8 cellular contexts compared by ENCODE assay signal in genomic region chr3:48429416-48430358, GRCh38. TPM values are rescaled to one million over a fixed set of nuclear protein-coding genes. Genes with fewer than 3 reads are reported as not detected.
A peak's percentile ranks its signal among the peaks of the same experiment; 100 is the strongest.
DNase-seq lines count a peak whose midpoint lies in the region; ATAC-seq and TF ChIP-seq lines count a peak whose summit lies in the region.

TSS of gene PLXNB1 (minus strand) at chr3:48430086. CDS start at chr3:48424611, 5,475 bp downstream.

- H3K27me3 Mint-ChIP-seq in activated naive CD8-positive, alpha-beta T cell treated with anti-CD3 and anti-CD28 coated beads for 36 hours: peaks cover 7% of the 10 kb centered on the region

- H3K4me3 ChIP-seq in SJSA1 (peak within 1 kb of the TSS; percentile 79), thyroid gland (replicated peaks in 1 of 3) (peak within 1 kb of the TSS; percentile 60 to 95 (median 68))

- DNase-seq in ELF-1 (ENCODE audit: low read depth, low spot score): peak; percentile 79
- peak; percentile 95 for DNase-seq in HuH-7.5 (ENCODE audit: low spot score)
- DNase-seq in SJSA1 (ENCODE audit: low read depth in 1 of 2, low spot score in 2 of 2): peak in 1 of 2 experiments; percentile 24
- DNase-seq in activated naive CD8-positive, alpha-beta T cell treated with anti-CD3 and anti-CD28 coated beads for 36 hours: peak; percentile 71
- DNase-seq in head of caudate nucleus: peak in 37 of 42 donors; percentile 31 to 92 (median 84)
- peak in 50 of 56 donors; percentile 32 to 90 (median 73) for DNase-seq in nucleus accumbens (lab: John Stamatoyannopoulos, UW)
- peak; percentile 94 to 96 for DNase-seq in thyroid gland

- H3K9me3 Mint-ChIP-seq in activated naive CD8-positive, alpha-beta T cell treated with anti-CD3 and anti-CD28 coated beads for 36 hours: no peaks in the 10 kb centered on the region

- TF ChIP-seq POLR2A in thyroid gland (IDR thresholded peaks at IDR 0.05): peak; percentile 15 to 82

- H3K27ac ChIP-seq in SJSA1: no peak within 1 kb of the TSS
- H3K27ac ChIP-seq in thyroid gland: peak within 1 kb of the TSS; percentile 94 to 96 (median 95)

- intact Hi-C loops in head of caudate nucleus (cut with DNase I): no loop called here
- intact Hi-C loops in thyroid gland (cut with DNase I): loop anchor here (10.0 kb wide), 1 partner anchor 155 kb away; no protein-coding TSS in a partner anchor

- ATAC-seq in GM19395 (IDR thresholded peaks at IDR 0.05; ENCODE audit: unreplicated experiment): no peak

- H3K4me1 Mint-ChIP-seq in activated naive CD8-positive, alpha-beta T cell treated with anti-CD3 and anti-CD28 coated beads for 36 hours: peaks cover 9% of the 10 kb centered on the region

- H3K27me3 ChIP-seq in SJSA1 (replicated peaks) (0 out of 2 replicates have a peak, but pooled peaks cover 2% of the 10 kb centered on the region), thyroid gland (no peaks in the 10 kb centered on the region)

- no peak for TF ChIP-seq CTCF in thyroid gland (IDR thresholded peaks at IDR 0.05)

- no peaks in the 10 kb centered on the region for H3K9me3 ChIP-seq in SJSA1 (replicated peaks)
- no peaks in the 10 kb centered on the region for H3K9me3 ChIP-seq in thyroid gland

- H3K36me3 ChIP-seq in SJSA1 (peaks cover 4% of the 10 kb centered on the region), thyroid gland (no peaks in the 10 kb centered on the region)

- H3K4me1 ChIP-seq in SJSA1 (replicated peaks) (peaks cover 8% of the 10 kb centered on the region), thyroid gland (peaks cover 68 to 84% of the 10 kb centered on the region in 2 donors)

- WGBS in thyroid gland, 2 donors: 3 to 5% methylated on average over 20 to 30 of the region's 80 CpGs

- H3K27ac Mint-ChIP-seq in activated naive CD8-positive, alpha-beta T cell treated with anti-CD3 and anti-CD28 coated beads for 36 hours: no peak within 1 kb of the TSS

- peak within 1 kb of the TSS; percentile 79 for H3K4me3 Mint-ChIP-seq in activated naive CD8-positive, alpha-beta T cell treated with anti-CD3 and anti-CD28 coated beads for 36 hours

- H3K36me3 Mint-ChIP-seq in activated naive CD8-positive, alpha-beta T cell treated with anti-CD3 and anti-CD28 coated beads for 36 hours: peaks cover 8% of the 10 kb centered on the region

RNA-seq across cellular contexts. Expression of gene PLXNB1, which starts in this region (rescaled TPM):
- 4.0 and 11.7 TPM in 2 replicates for total RNA-seq in SJSA1 (2014; rRNA removed; shearing (Covaris generic))
- total RNA-seq in activated naive CD8-positive, alpha-beta T cell treated with anti-CD3 and anti-CD28 coated beads for 36 hours: 1 to 10 TPM; 1.6 to 2.4 TPM
- 100 to 1,000 TPM; 126 to 216 (median 138) TPM for total RNA-seq in thyroid gland
